Comparison of ENCODE assay signal across 20 cellular contexts in the genomic region with DNA sequence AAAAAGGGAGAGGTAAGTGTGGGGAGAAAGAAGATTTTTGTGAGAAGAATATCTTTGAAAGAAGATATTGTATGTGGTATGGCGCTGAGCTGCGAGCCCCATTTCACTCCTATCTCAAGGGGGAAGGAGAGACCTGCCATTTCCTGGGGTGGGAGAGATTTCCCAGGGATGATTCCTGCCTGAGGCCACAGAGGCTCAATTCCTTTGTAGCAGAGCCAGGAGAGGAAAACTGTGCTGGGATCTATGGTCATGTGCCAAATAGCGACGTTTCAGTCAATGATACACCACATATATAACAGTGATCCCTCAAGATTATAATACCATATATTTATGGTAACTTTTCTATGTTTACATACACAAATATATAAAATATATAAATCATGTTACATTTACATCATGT. TPM values are rescaled to one million over a fixed set of nuclear protein-coding genes. Genes with fewer than 3 reads are reported as not detected.
DNase-seq lines count a peak whose midpoint lies in the region; ATAC-seq, FAIRE-seq and TF ChIP-seq lines count a peak whose summit lies in the region.
"Had no signal": no experiment of that assay in that cellular context is flagged by ENCODE, and none has a peak within 500 bp of the region (broad histone marks: within the 10 kb centered on the region; RNA-seq: fewer than 3 reads in every experiment).

No MANE protein-coding gene starts in this region.

- WGBS in A549 (ENCODE audit: missing lambda C conversion rate): 87% methylated on average over 4 of the region's 4 CpGs
- WGBS in IMR-90 (ENCODE audit: extremely low coverage in 2 of 2, insufficient read length in 1 of 2), 2 experiments: no CpG with 5 or more reads among the region's 4 CpGs
- 100% methylated on average over 1 of the region's 4 CpGs for WGBS in mesendoderm (ENCODE audit: extremely low coverage, insufficient coverage, low lambda C conversion rate)

- H3K4me3 ChIP-seq in A549: no peak overlapping the region
- H3K4me3 ChIP-seq in BLaER1 treated with 17β-estradiol and CSF1 and Interleukin-3, amounts not matched to agents 10 nM and 100 nM: no peak overlapping the region
- H3K4me3 ChIP-seq in IMR-90 (ENCODE audit: insufficient read depth, low read depth, low read length): no peak overlapping the region
- H3K4me3 ChIP-seq in mesendoderm (ENCODE audit: low read length): no peak overlapping the region
- H3K4me3 ChIP-seq in PC-3 (ENCODE audit: low read length): no peak overlapping the region
- H3K4me3 ChIP-seq in lower lobe of right lung: no peak overlapping the region
- H3K4me3 ChIP-seq: GM12878, HAP-1 had no signal

- POLR2A ChIA-PET in A549 (lab: Yijun Ruan, JAX) (interaction anchor here (1.8 kb wide), 1 partner anchor 348 kb away, joined by 12 read pairs; no protein-coding TSS in a partner anchor), IMR-90 (lab: Charles Lee; ENCODE audit: unreplicated experiment) (no interaction called here), PC-3 (lab: Charles Lee; ENCODE audit: unreplicated experiment) (no interaction called here)

- H3K27me3 ChIP-seq in BLaER1 treated with 17β-estradiol and CSF1 and Interleukin-3, amounts not matched to agents 10 nM and 100 nM: no peaks in the 10 kb centered on the region
- no peaks in the 10 kb centered on the region for H3K27me3 ChIP-seq in IMR-90 (ENCODE audit: control insufficient read depth, insufficient read depth, low read length)
- no peaks in the 10 kb centered on the region for H3K27me3 ChIP-seq in mesendoderm (ENCODE audit: insufficient read depth, low read length, poor library complexity)
- no peaks in the 10 kb centered on the region for H3K27me3 ChIP-seq in PC-3 (ENCODE audit: low read length)
- H3K27me3 ChIP-seq in lower lobe of right lung (ENCODE audit: low read depth): no peaks in the 10 kb centered on the region

- H3K36me3 ChIP-seq in BLaER1 treated with 17β-estradiol and CSF1 and Interleukin-3, amounts not matched to agents 10 nM and 100 nM: no peaks in the 10 kb centered on the region
- no peaks in the 10 kb centered on the region for H3K36me3 ChIP-seq in IMR-90 (ENCODE audit: control insufficient read depth, insufficient read depth, low read length)
- no peaks in the 10 kb centered on the region for H3K36me3 ChIP-seq in mesendoderm (ENCODE audit: control insufficient read depth, insufficient read depth, low read length)
- H3K36me3 ChIP-seq in PC-3 (ENCODE audit: low read depth, low read length): no peaks in the 10 kb centered on the region; the same call in 1 of the 2 replicates
- no peaks in the 10 kb centered on the region for H3K36me3 ChIP-seq in lower lobe of right lung
- H3K36me3 ChIP-seq: BE2C, HAP-1 had no signal

- no peaks in the 10 kb centered on the region for H3F3A ChIP-seq in PC-3 (ENCODE audit: low read length, unreplicated experiment)

- H2BK5ac ChIP-seq in IMR-90 (ENCODE audit: low read depth, low read length, poor library complexity, severe bottlenecking): no peak overlapping the region
- H2BK5ac ChIP-seq in mesendoderm (ENCODE audit: low read length): no peak overlapping the region

- BruUV-seq in IMR-90 (replicated peaks; lab: Mats Ljungman, UMichigan) (no TSS peak), PC-3 (replicated peaks; lab: Mats Ljungman, UMichigan) (no TSS peak)

- 0 out of 4 replicates have a peak overlapping the region, but pooled peaks of 1 of the 2 experiments have one; percentile 54 for H4K8ac ChIP-seq in IMR-90 (ENCODE audit: low read depth in 2 of 2, low read length in 2 of 2)
- H4K8ac ChIP-seq in mesendoderm (ENCODE audit: low read depth, low read length): no peak overlapping the region

- H2BK15ac ChIP-seq in IMR-90 (ENCODE audit: low read depth, low read length) (no peak overlapping the region; the same call in 2 of the 3 replicates), mesendoderm (replicated peaks; ENCODE audit: low read depth) (peak overlapping the region; percentile 85)

- H2BK20ac ChIP-seq in IMR-90 (ENCODE audit: low read depth, low read length): no peak overlapping the region; the same call in 1 of the 2 replicates

- peak overlapping the region; percentile 79 to 88 for H3K27ac ChIP-seq in A549
- no peak overlapping the region for H3K27ac ChIP-seq in BLaER1 treated with 17β-estradiol and CSF1 and Interleukin-3, amounts not matched to agents 10 nM and 100 nM
- H3K27ac ChIP-seq in IMR-90 (ENCODE audit: insufficient read depth, low read length): peak overlapping the region; percentile 26; the same call in 1 of the 2 replicates
- no peak overlapping the region for H3K27ac ChIP-seq in mesendoderm (ENCODE audit: low read depth, low read length)
- H3K27ac ChIP-seq in PC-3 (ENCODE audit: low read length): no peak overlapping the region
- H3K27ac ChIP-seq in lower lobe of right lung: no peak overlapping the region

- TF ChIP-seq RAD21 in A549 (conservative IDR thresholded peaks at IDR 0.05 in 1 of 2, IDR thresholded peaks at IDR 0.05 in 1 of 2) (no peak), IMR-90 (IDR thresholded peaks at IDR 0.05; ENCODE audit: low read length) (no peak)

- H3K9me2 ChIP-seq in PC-3 (replicated peaks; ENCODE audit: low read length): no peaks in the 10 kb centered on the region

- peaks cover 10% of the 10 kb centered on the region; the same call in 1 of the 3 replicates for H3K9me3 ChIP-seq in A549
- H3K9me3 ChIP-seq in BLaER1 treated with 17β-estradiol and CSF1 and Interleukin-3, amounts not matched to agents 10 nM and 100 nM (replicated peaks in 1 of 11): peaks cover 0 to 11% (median 6%) of the 10 kb centered on the region in 11 experiments; a peak in 14 of 22 replicates
- H3K9me3 ChIP-seq in IMR-90 (ENCODE audit: control insufficient read depth, insufficient read depth, low read length): no peaks in the 10 kb centered on the region
- no peaks in the 10 kb centered on the region for H3K9me3 ChIP-seq in PC-3 (ENCODE audit: low read length)
- H3K9me3 ChIP-seq in lower lobe of right lung: no peaks in the 10 kb centered on the region
- H3K9me3 ChIP-seq: BE2C, HAP-1 had no signal

- H3K79me1 ChIP-seq in IMR-90 (ENCODE audit: low read depth in 1 of 2, low read length in 2 of 2): no peaks in the 10 kb centered on the region
- no peaks in the 10 kb centered on the region for H3K79me1 ChIP-seq in mesendoderm (ENCODE audit: low read length)

- no peak for TF ChIP-seq EP300 in A549 (IDR thresholded peaks at IDR 0.05)

- peak overlapping the region; percentile 42; the same call in 1 of the 2 replicates for H2BK120ac ChIP-seq in IMR-90 (ENCODE audit: low read depth, low read length)
- no peak overlapping the region for H2BK120ac ChIP-seq in mesendoderm (ENCODE audit: low read depth, low read length)

- H3K4ac ChIP-seq in IMR-90 (ENCODE audit: low read depth, low read length) (no peak overlapping the region), mesendoderm (ENCODE audit: low read depth, low read length) (no peak overlapping the region)

- H3K4me1 ChIP-seq in A549 (peaks cover 23% of the 10 kb centered on the region), IMR-90 (ENCODE audit: control insufficient read depth, insufficient read depth, low read length) (peaks cover 6% of the 10 kb centered on the region; the same call in 1 of the 2 replicates), mesendoderm (ENCODE audit: control insufficient read depth, low read depth, low read length) (peaks cover 3% of the 10 kb centered on the region), PC-3 (ENCODE audit: insufficient read depth, low read length) (no peaks in the 10 kb centered on the region; the same call in 1 of the 2 replicates), lower lobe of right lung (peaks cover 4% of the 10 kb centered on the region)
- peaks cover 22 to 26% (median 25%) of the 10 kb centered on the region in 10 experiments for H3K4me1 ChIP-seq in BLaER1 treated with 17β-estradiol and CSF1 and Interleukin-3, amounts not matched to agents 10 nM and 100 nM
- H3K4me1 ChIP-seq: BE2C, HAP-1 had no signal

- dilution Hi-C loops in IMR-90 (cut with HindIII; ENCODE audit: low sequenced_read_pairs, unreplicated experiment): no loop called here

- ATAC-seq in A549 (no peak), IMR-90 (ENCODE audit: low read depth) (no peak), PC-3 (no peak), lower lobe of right lung (no peak)
- ATAC-seq: GM12878, HepG2 had no signal

- H3K18ac ChIP-seq in IMR-90 (ENCODE audit: low read depth, low read length) (0 out of 2 replicates have a peak overlapping the region, but pooled peaks have one; percentile 31), mesendoderm (ENCODE audit: low read length) (no peak overlapping the region)

- TF ChIP-seq CTCF in A549 (IDR thresholded peaks at IDR 0.05): no peak
- TF ChIP-seq CTCF in IMR-90 (conservative IDR thresholded peaks at IDR 0.05; ENCODE audit: low read depth, low read length): no peak
- no peak for TF ChIP-seq CTCF in PC-3 (conservative IDR thresholded peaks at IDR 0.05; ENCODE audit: low read depth, low read length)
- no peak for TF ChIP-seq CTCF in lower lobe of right lung (IDR thresholded peaks at IDR 0.05)

- H4K91ac ChIP-seq in IMR-90 (ENCODE audit: insufficient read depth, low read depth, low read length): 0 out of 2 replicates have a peak overlapping the region, but pooled peaks have one; percentile 20

- TF ChIP-seq POLR2A in A549 (IDR thresholded peaks at IDR 0.05; ENCODE audit: low read length): no peak
- TF ChIP-seq POLR2A in IMR-90 (IDR thresholded peaks at IDR 0.05; ENCODE audit: low read depth, low read length): no peak

- in situ Hi-C loops in IMR-90 (cut with MboI; ENCODE audit: low sequenced_read_pairs): loop anchor here (5.0 to 25.0 kb wide), 4 partner anchors 350 to 1093 kb away; no protein-coding TSS in a partner anchor

- H3K9ac ChIP-seq in BLaER1 treated with 17β-estradiol and CSF1 and Interleukin-3, amounts not matched to agents 10 nM and 100 nM: no peak overlapping the region
- H3K9ac ChIP-seq in IMR-90 (ENCODE audit: low read depth, low read length) (no peak overlapping the region), mesendoderm (ENCODE audit: low read length) (no peak overlapping the region), PC-3 (ENCODE audit: low read length) (no peak overlapping the region)

- no peak overlapping the region for H3K4me2 ChIP-seq in A549
- peak overlapping the region; percentile 57 to 84 (median 75); a peak in 21 of 22 replicates for H3K4me2 ChIP-seq in BLaER1 treated with 17β-estradiol and CSF1 and Interleukin-3, amounts not matched to agents 10 nM and 100 nM
- H3K4me2 ChIP-seq in IMR-90 (ENCODE audit: low read depth, low read length): no peak overlapping the region
- H3K4me2 ChIP-seq in mesendoderm (ENCODE audit: low read length): no peak overlapping the region
- H3K4me2 ChIP-seq in PC-3 (ENCODE audit: low read length): no peak overlapping the region

- H4K20me1 ChIP-seq in BLaER1 treated with 17β-estradiol and CSF1 and Interleukin-3, amounts not matched to agents 10 nM and 100 nM: no peaks in the 10 kb centered on the region
- no peaks in the 10 kb centered on the region for H4K20me1 ChIP-seq in IMR-90 (ENCODE audit: insufficient read depth, low read length)
- no peaks in the 10 kb centered on the region for H4K20me1 ChIP-seq in PC-3 (ENCODE audit: low read length)

- no peaks in the 10 kb centered on the region for H3K79me2 ChIP-seq in mesendoderm (ENCODE audit: control insufficient read depth, insufficient read depth, low read length)
- H3K79me2 ChIP-seq in PC-3 (ENCODE audit: low read length): no peaks in the 10 kb centered on the region

- no peak overlapping the region for H2AFZ ChIP-seq in IMR-90 (replicated peaks; ENCODE audit: low read length, poor library complexity)
- H2AFZ ChIP-seq in PC-3 (ENCODE audit: low read length): no peak overlapping the region

- H3K9me1 ChIP-seq in IMR-90 (ENCODE audit: insufficient read depth, low read length): no peaks in the 10 kb centered on the region

- H3K23ac ChIP-seq in IMR-90 (ENCODE audit: low read depth, low read length) (no peak overlapping the region), mesendoderm (ENCODE audit: low read length) (no peak overlapping the region)

- CTCF ChIA-PET in A549 (lab: Yijun Ruan, JAX) (interaction anchor here (1.0 to 5.3 kb wide), 12 partner anchors 174 to 1095 kb away, joined by 3 to 82 read pairs (median 6); no protein-coding TSS in a partner anchor), IMR-90 (lab: Yijun Ruan, JAX) (interaction anchor here (0.7 to 3.0 kb wide), 5 partner anchors 179 to 430 kb away, joined by 3 to 37 read pairs (median 3); no protein-coding TSS in a partner anchor), PC-3 (lab: Charles Lee) (interaction anchor here (0.6 to 1.5 kb wide), 3 partner anchors 80 to 342 kb away, joined by 3 to 6 read pairs (median 4); no protein-coding TSS in a partner anchor)

- no peak for FAIRE-seq in A549 (lab: Jason Lieb, UNC)
- FAIRE-seq: GM12878, HepG2 had no signal

- no peak overlapping the region for H3K14ac ChIP-seq in IMR-90 (replicated peaks; ENCODE audit: low read depth, low read length)

- no peak overlapping the region for H3K56ac ChIP-seq in IMR-90 (ENCODE audit: extremely low read depth, insufficient read depth, low read length)
- no peak overlapping the region for H3K56ac ChIP-seq in mesendoderm (ENCODE audit: low read length)

- DNase-seq in A549 (ENCODE audit: low read depth in 1 of 2, low spot score in 1 of 2) (no peak), IMR-90 (no peak), mesendoderm (no peak), PC-3 (no peak), lower lobe of right lung (no peak), NCI-H1694 treated with DMSO at 0.1 percent for 48 hours (lab: John Stamatoyannopoulos, UW) (no peak)
- DNase-seq in activated CD4-positive, alpha-beta T cell treated with anti-CD3 and anti-CD28 coated beads for 4 hours: no peak
- DNase-seq: ACHN; BE2C; Calu3; CD4-positive, alpha-beta memory T cell; GOT3; KG1 had no signal

- intact Hi-C loops in IMR-90 (cut with micrococcal nuclease): loop anchor here (2.0 to 10.0 kb wide), 4 partner anchors 27 to 1087 kb away; partner anchors contain the start of gene EYA4
- intact Hi-C loops in PC-3 (cut with micrococcal nuclease): loop anchor here (10.0 kb wide), 1 partner anchor 1083 kb away; no protein-coding TSS in a partner anchor
- intact Hi-C loops in lower lobe of right lung (cut with DNase I): loop anchor here (10.0 kb wide), 1 partner anchor 343 kb away; no protein-coding TSS in a partner anchor

- peak overlapping the region; percentile 66; the same call in 1 of the 2 replicates for H4K5ac ChIP-seq in IMR-90 (ENCODE audit: low read depth, low read length)
- no peak overlapping the region for H4K5ac ChIP-seq in mesendoderm (ENCODE audit: low read length)

- no peak overlapping the region for H2AK5ac ChIP-seq in IMR-90 (ENCODE audit: low read depth, low read length)
- H2AK5ac ChIP-seq in mesendoderm (ENCODE audit: low read length): no peak overlapping the region

- no peak overlapping the region for H2AK9ac ChIP-seq in IMR-90 (replicated peaks; ENCODE audit: low read depth, low read length, poor library complexity)

RNA-seq across cellular contexts. Expression of gene TCF21, which starts 28.9 kb away (rescaled TPM):
- polyA plus RNA-seq in A549 (2011; rRNA removed): 0.21 and 0.25 TPM in 2 replicates
- 0.12 and 0.13 TPM in 2 replicates for polyA plus RNA-seq in A549 (2012; cell fraction: cytosol; rRNA removed)
- 0.12 and 0.15 TPM in 2 replicates for polyA plus RNA-seq in A549 (2012; cell fraction: nucleus; rRNA removed)
- 0.04 to 0.17 TPM (median 0.12 TPM) in 3 replicates for polyA plus RNA-seq in A549 (2017; fragmentation: RNase III; extraction: RNeasy Plus Mini Kit Qiagen cat#74134 plus additional on column Dnase treatment)
- 0.50 and 0.97 TPM in 2 replicates for polyA minus RNA-seq in A549 (2011; rRNA and poly(A)+ RNA removed)
- 6.6 and 8.1 TPM in 2 replicates for total RNA-seq in IMR-90 (2012; rRNA removed)
- polyA plus RNA-seq in IMR-90 (2012; rRNA removed): 10.0 and 12.4 TPM in 2 replicates
- polyA plus RNA-seq in IMR-90 (2012; cell fraction: cytosol; rRNA removed): 9.6 and 12.2 TPM in 2 replicates
- polyA plus RNA-seq in IMR-90 (2012; cell fraction: nucleus; rRNA removed; ENCODE audit: low replicate concordance): 10.7 and 12.0 TPM in 2 replicates
- polyA plus RNA-seq in mesendoderm (2013, experiment 1 of 2): 0.06 TPM
- polyA plus RNA-seq in mesendoderm (2013, experiment 2 of 2): 0.07 TPM
- total RNA-seq in PC-3 (2014; rRNA removed): not detected in 2 replicates
- total RNA-seq in lower lobe of right lung: 46.5 TPM
- total RNA-seq: A172; Calu3; CD4-positive, alpha-beta memory T cell; G401; HepG2 had no signal
- polyA plus RNA-seq: CD14-positive monocyte; CD4-positive, alpha-beta memory T cell; GM12878; HepG2 had no signal

RNA-seq across cellular contexts. Expression of gene TBPL1, which starts 35.2 kb away (rescaled TPM):
- polyA plus RNA-seq in A549 (2011; rRNA removed): 29.9 and 41.1 TPM in 2 replicates
- polyA plus RNA-seq in A549 (2012; cell fraction: cytosol; rRNA removed): 15.7 and 16.4 TPM in 2 replicates
- 5.1 and 7.4 TPM in 2 replicates for polyA plus RNA-seq in A549 (2012; cell fraction: nucleus; rRNA removed)
- 22.4 to 24.7 TPM (median 24.7 TPM) in 3 replicates for polyA plus RNA-seq in A549 (2017; fragmentation: RNase III; extraction: RNeasy Plus Mini Kit Qiagen cat#74134 plus additional on column Dnase treatment)
- 5.8 and 9.0 TPM in 2 replicates for polyA minus RNA-seq in A549 (2011; rRNA and poly(A)+ RNA removed)
- 25.6 and 38.3 TPM in 2 replicates for total RNA-seq in IMR-90 (2012; rRNA removed)
- polyA plus RNA-seq in IMR-90 (2012; rRNA removed): 32.5 and 34.0 TPM in 2 replicates
- 6.6 and 14.8 TPM in 2 replicates for polyA plus RNA-seq in IMR-90 (2012; cell fraction: cytosol; rRNA removed)
- polyA plus RNA-seq in IMR-90 (2012; cell fraction: nucleus; rRNA removed; ENCODE audit: low replicate concordance): 7.1 and 25.3 TPM in 2 replicates
- polyA plus RNA-seq in mesendoderm (2013, experiment 1 of 2): 92.5 TPM
- 90.4 TPM for polyA plus RNA-seq in mesendoderm (2013, experiment 2 of 2)
- total RNA-seq in PC-3 (2014; rRNA removed): 17.7 and 30.8 TPM in 2 replicates
- total RNA-seq in lower lobe of right lung: 21.1 TPM

Comparison
In these comparisons a context has a peak if more than half of its experiments do, and no peak if none do; other contexts are left out.
1. H3K27ac ChIP-seq: peak in A549 (2 of 2) and IMR-90 (single experiment); none in BLaER1 treated with 17β-estradiol and CSF1 and Interleukin-3, amounts not matched to agents 10 nM and 100 nM (0 of 11), mesendoderm (single experiment), PC-3 (single experiment) and lower lobe of right lung (single experiment).
2. H3K4me2 ChIP-seq: peak in BLaER1 treated with 17β-estradiol and CSF1 and Interleukin-3, amounts not matched to agents 10 nM and 100 nM (11 of 11); none in A549 (single experiment), IMR-90 (single experiment), mesendoderm (single experiment) and PC-3 (single experiment).